Comparison of ENCODE assay signal across 1 cellular context in the genomic region with DNA sequence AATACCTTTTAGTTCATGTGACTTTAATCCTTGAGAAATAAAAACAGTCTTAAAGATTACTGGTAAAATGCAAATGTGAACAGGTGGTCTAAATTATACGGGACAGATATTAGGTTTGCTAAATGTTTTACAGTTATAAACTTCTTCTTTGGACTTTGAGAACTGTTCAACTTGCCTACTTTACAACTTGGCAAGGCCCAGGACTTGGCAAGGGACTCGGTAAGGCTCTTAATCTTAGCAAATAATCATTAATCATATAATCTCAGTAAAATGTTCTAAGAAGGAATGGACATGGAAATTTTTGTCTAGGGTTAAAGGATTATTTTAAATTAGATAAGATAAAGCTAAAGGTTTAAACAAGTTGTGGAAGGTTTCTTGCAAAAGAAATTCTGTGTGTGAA.
TF ChIP-seq lines count a peak whose summit lies in the region.

No MANE protein-coding gene starts in this region.

TF ChIP-seq in endothelial cell of umbilical vein, 7 proteins besides CTCF, POLR2A, EP300 and RAD21 (continued from another document):
- no peak for TF ChIP-seq MYC (IDR thresholded peaks at IDR 0.05; ENCODE audit: low read depth, low read length)
- TF ChIP-seq FOS (IDR thresholded peaks at IDR 0.05; ENCODE audit: borderline replicate concordance, insufficient read depth, low read length): no peak
- TF ChIP-seq GATA2 (IDR thresholded peaks at IDR 0.05; ENCODE audit: insufficient read depth, insufficient read length, low read depth, low read length): no peak
- TF ChIP-seq, protein P1, sequence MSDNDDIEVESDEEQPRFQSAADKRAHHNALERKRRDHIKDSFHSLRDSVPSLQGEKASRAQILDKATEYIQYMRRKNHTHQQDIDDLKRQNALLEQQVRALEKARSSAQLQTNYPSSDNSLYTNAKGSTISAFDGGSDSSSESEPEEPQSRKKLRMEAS (IDR thresholded peaks at IDR 0.05; ENCODE audit: insufficient read depth, insufficient read length): no peak
